In the genomic region with DNA sequence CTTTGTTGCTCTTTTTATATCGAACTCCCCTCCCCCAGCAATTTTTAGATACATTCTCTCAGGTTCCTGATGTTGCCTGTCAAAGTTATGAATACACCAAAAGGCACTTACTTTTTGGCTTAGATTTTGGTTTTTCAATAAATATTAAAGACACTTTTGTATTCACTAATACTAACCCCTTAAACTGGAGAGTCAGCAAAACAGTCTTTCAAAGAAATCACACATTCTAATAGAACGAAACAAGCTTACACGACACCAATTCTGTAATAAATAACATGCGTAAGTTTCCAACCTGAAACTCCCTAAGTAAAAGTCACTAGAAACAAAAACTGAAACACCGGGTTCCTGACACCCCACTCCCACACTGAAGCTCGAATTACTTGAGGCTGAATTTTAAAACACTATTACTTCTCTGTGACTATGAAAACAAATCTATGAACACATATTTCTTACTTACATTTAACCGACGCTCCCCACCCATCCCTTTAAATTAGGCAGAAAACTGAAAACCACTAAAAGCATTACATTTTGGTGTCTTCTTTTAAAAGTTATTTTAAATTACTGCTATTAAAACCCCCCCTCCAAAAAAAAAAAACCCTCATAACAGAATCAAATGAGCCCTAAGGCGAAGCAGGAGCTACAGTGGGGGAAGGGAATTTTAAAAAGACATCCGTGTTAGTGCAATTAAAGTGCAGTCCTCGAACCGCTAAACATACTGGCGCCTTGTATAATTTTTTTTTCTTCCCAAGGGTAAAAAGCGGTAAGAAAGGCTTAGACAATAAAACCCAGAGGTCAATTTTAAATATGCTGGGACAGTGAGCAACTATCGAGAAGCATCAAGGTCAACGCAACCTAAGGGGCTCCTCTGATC, we compare ENCODE assay signal across 1 cellular context.
TF ChIP-seq lines count a peak whose summit lies in the region.

No MANE protein-coding gene starts in this region.

TF ChIP-seq in GM12878, 131 proteins besides CTCF, POLR2A, EP300 and RAD21 (continued from another document and continues in another):
- TF ChIP-seq, protein P1, sequence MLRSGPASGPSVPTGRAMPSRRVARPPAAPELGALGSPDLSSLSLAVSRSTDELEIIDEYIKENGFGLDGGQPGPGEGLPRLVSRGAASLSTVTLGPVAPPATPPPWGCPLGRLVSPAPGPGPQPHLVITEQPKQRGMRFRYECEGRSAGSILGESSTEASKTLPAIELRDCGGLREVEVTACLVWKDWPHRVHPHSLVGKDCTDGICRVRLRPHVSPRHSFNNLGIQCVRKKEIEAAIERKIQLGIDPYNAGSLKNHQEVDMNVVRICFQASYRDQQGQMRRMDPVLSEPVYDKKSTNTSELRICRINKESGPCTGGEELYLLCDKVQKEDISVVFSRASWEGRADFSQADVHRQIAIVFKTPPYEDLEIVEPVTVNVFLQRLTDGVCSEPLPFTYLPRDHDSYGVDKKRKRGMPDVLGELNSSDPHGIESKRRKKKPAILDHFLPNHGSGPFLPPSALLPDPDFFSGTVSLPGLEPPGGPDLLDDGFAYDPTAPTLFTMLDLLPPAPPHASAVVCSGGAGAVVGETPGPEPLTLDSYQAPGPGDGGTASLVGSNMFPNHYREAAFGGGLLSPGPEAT (IDR thresholded peaks at IDR 0.05; ENCODE audit: low read depth) = peak; percentile 68; the same call in 1 of the 2 replicates
- TF ChIP-seq NR2C1 (IDR thresholded peaks at IDR 0.05) = no peak
- no peak for TF ChIP-seq PKNOX1 (IDR thresholded peaks at IDR 0.05)
- TF ChIP-seq GATAD2B (conservative IDR thresholded peaks at IDR 0.05; ENCODE audit: low read depth) = no peak
- TF ChIP-seq MEF2A (IDR thresholded peaks at IDR 0.05; ENCODE audit: insufficient read depth, low read depth, low read length) = no peak
- no peak for TF ChIP-seq ASH2L (IDR thresholded peaks at IDR 0.05; ENCODE audit: borderline replicate concordance, low read depth)
- TF ChIP-seq RUNX3 (IDR thresholded peaks at IDR 0.05; ENCODE audit: low read length) = no peak
- no peak for TF ChIP-seq NR2F1 (conservative IDR thresholded peaks at IDR 0.05)
- TF ChIP-seq REST (IDR thresholded peaks at IDR 0.05; ENCODE audit: low read depth, low read length) = no peak
- TF ChIP-seq CBX3 (IDR thresholded peaks at IDR 0.05; ENCODE audit: borderline replicate concordance, low read depth) = no peak
- 0 out of 2 replicates have a peak, but pooled peaks have one; percentile 54 for TF ChIP-seq CHD1 (IDR thresholded peaks at IDR 0.05; ENCODE audit: low read depth, low read length)
- TF ChIP-seq, protein P2, sequence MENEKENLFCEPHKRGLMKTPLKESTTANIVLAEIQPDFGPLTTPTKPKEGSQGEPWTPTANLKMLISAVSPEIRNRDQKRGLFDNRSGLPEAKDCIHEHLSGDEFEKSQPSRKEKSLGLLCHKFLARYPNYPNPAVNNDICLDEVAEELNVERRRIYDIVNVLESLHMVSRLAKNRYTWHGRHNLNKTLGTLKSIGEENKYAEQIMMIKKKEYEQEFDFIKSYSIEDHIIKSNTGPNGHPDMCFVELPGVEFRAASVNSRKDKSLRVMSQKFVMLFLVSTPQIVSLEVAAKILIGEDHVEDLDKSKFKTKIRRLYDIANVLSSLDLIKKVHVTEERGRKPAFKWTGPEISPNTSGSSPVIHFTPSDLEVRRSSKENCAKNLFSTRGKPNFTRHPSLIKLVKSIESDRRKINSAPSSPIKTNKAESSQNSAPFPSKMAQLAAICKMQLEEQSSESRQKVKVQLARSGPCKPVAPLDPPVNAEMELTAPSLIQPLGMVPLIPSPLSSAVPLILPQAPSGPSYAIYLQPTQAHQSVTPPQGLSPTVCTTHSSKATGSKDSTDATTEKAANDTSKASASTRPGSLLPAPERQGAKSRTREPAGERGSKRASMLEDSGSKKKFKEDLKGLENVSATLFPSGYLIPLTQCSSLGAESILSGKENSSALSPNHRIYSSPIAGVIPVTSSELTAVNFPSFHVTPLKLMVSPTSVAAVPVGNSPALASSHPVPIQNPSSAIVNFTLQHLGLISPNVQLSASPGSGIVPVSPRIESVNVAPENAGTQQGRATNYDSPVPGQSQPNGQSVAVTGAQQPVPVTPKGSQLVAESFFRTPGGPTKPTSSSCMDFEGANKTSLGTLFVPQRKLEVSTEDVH (IDR thresholded peaks at IDR 0.05; ENCODE audit: low read depth, partially characterized antibody) = peak; percentile 64
- peak; percentile 49; the same call in 1 of the 2 replicates for TF ChIP-seq MXI1 (IDR thresholded peaks at IDR 0.05; ENCODE audit: low read depth, low read length)
- no peak for TF ChIP-seq MYC (IDR thresholded peaks at IDR 0.05; ENCODE audit: insufficient read depth, insufficient read length, insufficient replicate concordance, low read length, severe bottlenecking)
- TF ChIP-seq, protein P3, sequence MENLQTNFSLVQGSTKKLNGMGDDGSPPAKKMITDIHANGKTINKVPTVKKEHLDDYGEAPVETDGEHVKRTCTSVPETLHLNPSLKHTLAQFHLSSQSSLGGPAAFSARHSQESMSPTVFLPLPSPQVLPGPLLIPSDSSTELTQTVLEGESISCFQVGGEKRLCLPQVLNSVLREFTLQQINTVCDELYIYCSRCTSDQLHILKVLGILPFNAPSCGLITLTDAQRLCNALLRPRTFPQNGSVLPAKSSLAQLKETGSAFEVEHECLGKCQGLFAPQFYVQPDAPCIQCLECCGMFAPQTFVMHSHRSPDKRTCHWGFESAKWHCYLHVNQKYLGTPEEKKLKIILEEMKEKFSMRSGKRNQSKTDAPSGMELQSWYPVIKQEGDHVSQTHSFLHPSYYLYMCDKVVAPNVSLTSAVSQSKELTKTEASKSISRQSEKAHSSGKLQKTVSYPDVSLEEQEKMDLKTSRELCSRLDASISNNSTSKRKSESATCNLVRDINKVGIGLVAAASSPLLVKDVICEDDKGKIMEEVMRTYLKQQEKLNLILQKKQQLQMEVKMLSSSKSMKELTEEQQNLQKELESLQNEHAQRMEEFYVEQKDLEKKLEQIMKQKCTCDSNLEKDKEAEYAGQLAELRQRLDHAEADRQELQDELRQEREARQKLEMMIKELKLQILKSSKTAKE (IDR thresholded peaks at IDR 0.05; ENCODE audit: low read depth, poor library complexity, severe bottlenecking) = no peak
- TF ChIP-seq MLLT1 (IDR thresholded peaks at IDR 0.05) = peak; percentile 79
- TF ChIP-seq E2F4 (IDR thresholded peaks at IDR 0.05; ENCODE audit: low read depth, low read length) = no peak
- TF ChIP-seq MTA2 (IDR thresholded peaks at IDR 0.05; ENCODE audit: low read depth) = 0 out of 2 replicates have a peak, but pooled peaks have one; percentile 15
- TF ChIP-seq CBFB (IDR thresholded peaks at IDR 0.05; ENCODE audit: low read depth) = no peak
- no peak for TF ChIP-seq EED (IDR thresholded peaks at IDR 0.05; ENCODE audit: low read depth)
- no peak for TF ChIP-seq SREBF2 (IDR thresholded peaks at IDR 0.05; ENCODE audit: low read length)
- no peak for TF ChIP-seq CREM (IDR thresholded peaks at IDR 0.05; ENCODE audit: low read depth)
- no peak for TF ChIP-seq SUPT20H (IDR thresholded peaks at IDR 0.05; ENCODE audit: borderline replicate concordance, control insufficient read depth, low read depth, low read length)
- TF ChIP-seq EZH2 (IDR thresholded peaks at IDR 0.05; ENCODE audit: borderline replicate concordance, control insufficient read depth, low read depth, low read length) = no peak
- no peak for TF ChIP-seq SIX5 (IDR thresholded peaks at IDR 0.05; ENCODE audit: low read depth, low read length, severe bottlenecking)
- no peak for TF ChIP-seq FOXK2 (IDR thresholded peaks at IDR 0.05)
- TF ChIP-seq SMAD1 (IDR thresholded peaks at IDR 0.05; ENCODE audit: low read depth, partially characterized antibody) = no peak
- TF ChIP-seq ZNF384 (IDR thresholded peaks at IDR 0.05; ENCODE audit: borderline replicate concordance, low read depth, low read length) = peak; percentile 8; the same call in 1 of the 2 replicates
- no peak for TF ChIP-seq SRF (IDR thresholded peaks at IDR 0.05; ENCODE audit: low read depth in 2 of 2, low read length in 2 of 2)
- TF ChIP-seq ZNF687 (IDR thresholded peaks at IDR 0.05) = no peak
- TF ChIP-seq JUNB (IDR thresholded peaks at IDR 0.05) = no peak
- TF ChIP-seq JUND (IDR thresholded peaks at IDR 0.05; ENCODE audit: low read depth, low read length) = no peak
- TF ChIP-seq NFXL1 (IDR thresholded peaks at IDR 0.05; ENCODE audit: borderline replicate concordance) = no peak
- TF ChIP-seq RBBP5 (conservative IDR thresholded peaks at IDR 0.05) = no peak
- TF ChIP-seq NBN (IDR thresholded peaks at IDR 0.05) = 0 out of 2 replicates have a peak, but pooled peaks have one; percentile 62
- TF ChIP-seq SMARCA5 (IDR thresholded peaks at IDR 0.05) = no peak
- no peak for TF ChIP-seq TCF7 (IDR thresholded peaks at IDR 0.05; ENCODE audit: borderline replicate concordance)
- no peak for TF ChIP-seq ZNF207 (IDR thresholded peaks at IDR 0.05; ENCODE audit: borderline replicate concordance)
